9 cellular contexts compared by ENCODE assay signal in genomic region chr9:79571309-79572031, GRCh38. TPM values are rescaled to one million over a fixed set of nuclear protein-coding genes. Genes with fewer than 3 reads are reported as not detected.
DNase-seq lines count a peak whose midpoint lies in the region; ATAC-seq, FAIRE-seq and TF ChIP-seq lines count a peak whose summit lies in the region.
"Had no signal": no experiment of that assay in that cellular context is flagged by ENCODE, and none has a peak within 500 bp of the region (broad histone marks: within the 10 kb centered on the region; RNA-seq: fewer than 3 reads in every experiment).

Gene TLE4, plus strand, starts transcription at chr9:79571965. Its CDS starts 826 bp downstream, at chr9:79572791.

- peak; percentile 92 for FAIRE-seq in islet of Langerhans (lab: Jason Lieb, UNC)

- ATAC-seq in GM19035 (IDR thresholded peaks at IDR 0.05; ENCODE audit: unreplicated experiment), result peak; percentile 85
- ATAC-seq in HG03354 (IDR thresholded peaks at IDR 0.05; ENCODE audit: poor library complexity, severe bottlenecking, unreplicated experiment), result peak; percentile 85

- no peak for TF ChIP-seq CTCF in AG09319 (IDR thresholded peaks at IDR 0.05; ENCODE audit: low read depth, low read length)

- DNase-seq in AG09319 (ENCODE audit: extremely low read depth, low read depth), result peak; percentile 100
- peak; percentile 91 to 97 for DNase-seq in NCI-H446 (lab: John Stamatoyannopoulos, UW)
- DNase-seq in activated CD4-positive, alpha-beta T cell treated with anti-CD3 and anti-CD28 coated beads for 1 hour, result peak; percentile 99
- peak; percentile 99 for DNase-seq in cerebellum (ENCODE audit: low spot score)
- peak; percentile 97 to 99 for DNase-seq in stimulated activated CD4-positive, alpha-beta T cell treated with anti-CD3 and anti-CD28 coated beads, Interleukin-12 subunit alpha, Interleukin-12 subunit beta, amount 100 ng/mL, for 24 hours (ENCODE audit: low read depth in 2 of 2)

RNA-seq across cellular contexts. Expression of gene TLE4, which starts in this region (rescaled TPM):
- 27.3 TPM for total RNA-seq in cerebellum
- total RNA-seq: PC-9 had no signal

Comparison
In these comparisons a context has a peak if more than half of its experiments do, and no peak if none do; other contexts are left out.
1. Peak in every context shown above with its lines: DNase-seq and ATAC-seq.